In the genomic region with DNA sequence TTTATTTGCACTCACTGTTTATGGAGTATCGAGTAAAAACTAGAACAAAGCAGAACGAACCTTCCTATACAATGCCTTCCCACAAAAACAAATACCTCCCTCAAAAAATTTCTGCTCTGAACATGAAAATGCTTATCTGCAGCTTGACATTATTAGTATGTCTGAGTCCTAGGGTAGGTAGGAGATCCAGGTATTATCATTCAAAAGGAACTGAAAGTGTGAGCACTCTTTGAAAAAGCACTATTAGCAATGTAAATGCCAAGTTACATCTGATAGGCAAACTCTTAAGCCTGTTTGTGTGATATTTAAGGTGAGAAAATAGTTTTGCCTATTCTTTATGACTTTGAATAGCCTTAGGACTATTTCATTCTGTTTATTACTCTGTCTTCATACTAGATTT, we compare ENCODE assay signal across 32 cellular contexts.
"Had no signal": no experiment of that assay in that cellular context is flagged by ENCODE, and none has a peak within 500 bp of the region (broad histone marks: within the 10 kb centered on the region; RNA-seq: fewer than 3 reads in every experiment).

No MANE protein-coding gene starts in this region.

- H3K9me3 Mint-ChIP-seq: activated CD4-positive, alpha-beta memory T cell treated with anti-CD3 and anti-CD28 coated beads, Interleukin-2, amount 10 ng/mL, durations not matched to agents 7 days and 5 days; activated naive CD4-positive, alpha-beta T cell treated with anti-CD3 and anti-CD28 coated beads, Interleukin-2, amount 50 U/mL, for 24 hours; activated T-cell treated with anti-CD3 and anti-CD28 coated beads, Interleukin-2, amount 50 U/mL, for 4 hours; activated T-helper 17 cell treated with anti-CD3 and anti-CD28 coated beads, Interleukin-2, amount 50 U/mL, for 72 hours; natural killer cell; stimulated activated memory B cell treated with anti-CD40 and anti-IgM and Interleukin-4, amounts not matched to agents 10 μg/mL and 1 μg/mL and 100 μg/mL, for 72 hours; stimulated activated naive CD8-positive, alpha-beta T cell treated with anti-CD3 and anti-CD28 coated beads, Interleukin-15, amount 100 ng/mL, for 72 hours had no signal

- H3K27me3 Mint-ChIP-seq: activated CD4-positive, alpha-beta memory T cell treated with anti-CD3 and anti-CD28 coated beads, Interleukin-2, amount 10 ng/mL, durations not matched to agents 7 days and 5 days; activated naive CD4-positive, alpha-beta T cell treated with anti-CD3 and anti-CD28 coated beads, Interleukin-2, amount 50 U/mL, for 24 hours; activated naive CD8-positive, alpha-beta T cell treated with anti-CD3 and anti-CD28 coated beads, Interleukin-2, amount 50 U/mL, for 24 hours; activated T-helper 17 cell treated with anti-CD3 and anti-CD28 coated beads, Interleukin-2, amount 50 U/mL, for 72 hours; stimulated activated memory B cell treated with anti-CD40 and anti-IgM and Interleukin-4, amounts not matched to agents 10 μg/mL and 1 μg/mL and 100 μg/mL, for 72 hours; stimulated activated naive CD8-positive, alpha-beta T cell treated with anti-CD3 and anti-CD28 coated beads, Interleukin-15, amount 100 ng/mL, for 72 hours had no signal

- H3K27ac Mint-ChIP-seq: activated CD4-positive, alpha-beta memory T cell treated with anti-CD3 and anti-CD28 coated beads, Interleukin-2, amount 10 ng/mL, durations not matched to agents 7 days and 5 days; activated naive CD4-positive, alpha-beta T cell treated with anti-CD3 and anti-CD28 coated beads, Interleukin-2, amount 50 U/mL, for 24 hours; activated naive CD8-positive, alpha-beta T cell treated with anti-CD3 and anti-CD28 coated beads, Interleukin-2, amount 50 U/mL, for 24 hours; activated T-helper 17 cell treated with anti-CD3 and anti-CD28 coated beads, Interleukin-2, amount 50 U/mL, for 72 hours; natural killer cell; stimulated activated memory B cell treated with anti-CD40 and anti-IgM and Interleukin-4, amounts not matched to agents 10 μg/mL and 1 μg/mL and 100 μg/mL, for 72 hours; stimulated activated naive CD8-positive, alpha-beta T cell treated with anti-CD3 and anti-CD28 coated beads, Interleukin-15, amount 100 ng/mL, for 72 hours had no signal

- H3K36me3 ChIP-seq: breast epithelium, esophagus muscularis mucosa, heart left ventricle, left lung, lower lobe of right lung, sigmoid colon, upper lobe of right lung had no signal

- H3K4me1 Mint-ChIP-seq: activated CD4-positive, alpha-beta memory T cell treated with anti-CD3 and anti-CD28 coated beads, Interleukin-2, amount 10 ng/mL, durations not matched to agents 7 days and 5 days; activated naive CD8-positive, alpha-beta T cell treated with anti-CD3 and anti-CD28 coated beads, Interleukin-2, amount 50 U/mL, for 24 hours; stimulated activated naive CD8-positive, alpha-beta T cell treated with anti-CD3 and anti-CD28 coated beads, Interleukin-15, amount 100 ng/mL, for 72 hours had no signal

- H3K4me1 ChIP-seq: breast epithelium, foreskin keratinocyte, heart left ventricle, left lung, lower lobe of right lung, parathyroid adenoma, psoas muscle, upper lobe of right lung had no signal

- H3K27me3 ChIP-seq: breast epithelium, esophagus muscularis mucosa, foreskin keratinocyte, heart left ventricle, left lung, sigmoid colon, upper lobe of right lung had no signal

- DNase-seq: activated CD4-positive, alpha-beta memory T cell treated with anti-CD3 and anti-CD28 coated beads, Interleukin-2, amount 10 ng/mL, durations not matched to agents 7 days and 5 days; activated CD4-positive, alpha-beta T cell treated with anti-CD3 and anti-CD28 coated beads for 48 hours; activated CD8-positive, alpha-beta memory T cell treated with anti-CD3 and anti-CD28 coated beads, Interleukin-2, amount 50 U/mL, for 48 hours; activated naive CD8-positive, alpha-beta T cell treated with anti-CD3 and anti-CD28 coated beads, Interleukin-2, amount 50 U/mL, for 24 hours; activated T-cell treated with anti-CD3 and anti-CD28 coated beads, Interleukin-2, amount 50 U/mL, for 4 hours; amygdala; central memory CD4-positive, alpha-beta T cell; dermis blood vessel endothelial cell; effector CD4-positive, alpha-beta T cell; foreskin keratinocyte; heart left ventricle; left lung; lower lobe of right lung; mesenchymal stem cell; natural killer cell; psoas muscle; sigmoid colon; small intestine; stimulated activated CD4-positive, alpha-beta T cell treated with anti-CD3 and anti-CD28 coated beads, Interleukin-4, amount 100 ng/mL, for 4 hours; stimulated activated CD8-positive, alpha-beta memory T cell treated with anti-CD3 and anti-CD28 coated beads, Interleukin-4, amount 100 ng/mL, for 48 hours; stimulated activated naive CD8-positive, alpha-beta T cell treated with anti-CD3 and anti-CD28 coated beads, Interleukin-15, amount 100 ng/mL, for 72 hours; substantia nigra; T-helper 9 cell; upper lobe of right lung had no signal

- H3K9me3 ChIP-seq: breast epithelium, esophagus muscularis mucosa, heart left ventricle, left lung, lower lobe of right lung, psoas muscle, sigmoid colon, upper lobe of right lung had no signal

- H3K27ac ChIP-seq: breast epithelium, esophagus muscularis mucosa, foreskin keratinocyte, heart left ventricle, left lung, lower lobe of right lung, parathyroid adenoma, psoas muscle, sigmoid colon, upper lobe of right lung, VCaP had no signal

- H3K9ac ChIP-seq: parathyroid adenoma had no signal

- ATAC-seq: activated CD4-positive, CD25-positive, alpha-beta regulatory T cell treated with anti-CD3 and anti-CD28 coated beads, Interleukin-2, amount 50 U/mL, for 24 hours; activated naive CD8-positive, alpha-beta T cell treated with anti-CD3 and anti-CD28 coated beads, Interleukin-2, amount 50 U/mL, for 24 hours; activated T-cell treated with anti-CD3 and anti-CD28 coated beads, Interleukin-2, amount 50 U/mL, for 4 hours; activated T-helper 17 cell treated with anti-CD3 and anti-CD28 coated beads, Interleukin-2, amount 50 U/mL, for 72 hours; foreskin keratinocyte; heart left ventricle; left lung; lower lobe of right lung; natural killer cell; psoas muscle; stimulated activated memory B cell treated with anti-CD40 and anti-IgM and Interleukin-4, amounts not matched to agents 10 μg/mL and 1 μg/mL and 100 μg/mL, for 72 hours; stimulated activated naive CD8-positive, alpha-beta T cell treated with anti-CD3 and anti-CD28 coated beads, Interleukin-15, amount 100 ng/mL, for 72 hours; upper lobe of right lung had no signal

- H3K4me3 Mint-ChIP-seq: activated CD4-positive, alpha-beta memory T cell treated with anti-CD3 and anti-CD28 coated beads, Interleukin-2, amount 10 ng/mL, durations not matched to agents 7 days and 5 days; activated naive CD4-positive, alpha-beta T cell treated with anti-CD3 and anti-CD28 coated beads, Interleukin-2, amount 50 U/mL, for 24 hours; activated naive CD8-positive, alpha-beta T cell treated with anti-CD3 and anti-CD28 coated beads, Interleukin-2, amount 50 U/mL, for 24 hours; activated T-cell treated with anti-CD3 and anti-CD28 coated beads, Interleukin-2, amount 50 U/mL, for 4 hours; activated T-helper 17 cell treated with anti-CD3 and anti-CD28 coated beads, Interleukin-2, amount 50 U/mL, for 72 hours; natural killer cell; stimulated activated memory B cell treated with anti-CD40 and anti-IgM and Interleukin-4, amounts not matched to agents 10 μg/mL and 1 μg/mL and 100 μg/mL, for 72 hours; stimulated activated naive CD8-positive, alpha-beta T cell treated with anti-CD3 and anti-CD28 coated beads, Interleukin-15, amount 100 ng/mL, for 72 hours had no signal

- H3K4me3 ChIP-seq: breast epithelium, esophagus muscularis mucosa, heart left ventricle, left lung, lower lobe of right lung, psoas muscle, sigmoid colon, upper lobe of right lung had no signal
